9 cellular contexts compared by ENCODE assay signal in genomic region chr3:184259878-184260570, GRCh38. TPM values are rescaled to one million over a fixed set of nuclear protein-coding genes. Genes with fewer than 3 reads are reported as not detected.
A peak's percentile ranks its signal among the peaks of the same experiment; 100 is the strongest.
DNase-seq lines count a peak whose midpoint lies in the region; ATAC-seq and TF ChIP-seq lines count a peak whose summit lies in the region.
"Had no signal": no experiment of that assay in that cellular context is flagged by ENCODE, and none has a peak within 500 bp of the region (broad histone marks: within the 10 kb centered on the region; RNA-seq: fewer than 3 reads in every experiment).

No MANE protein-coding gene starts in this region.

- DNase-seq in Calu3 (peak; percentile 66), KBM-7 (peak; percentile 21), epithelial cell of proximal tubule (ENCODE audit: low read depth) (no peak), naive B cell (peak; percentile 35), middle frontal gyrus (ENCODE audit: extremely low spot score, low spot score) (no peak), NAMALWA (ENCODE audit: low spot score) (no peak)
- DNase-seq in activated CD4-positive, alpha-beta T cell treated with anti-CD3 and anti-CD28 coated beads, Interleukin-2, amount 50 U/mL, for 1 hour = peak; percentile 29

- intact Hi-C loops in Calu3 (cut with micrococcal nuclease; ENCODE audit: unreplicated experiment) = no loop called here

- no peaks in the 10 kb centered on the region for H3K9me3 Mint-ChIP-seq in Calu3 (ENCODE audit: low read depth, unreplicated experiment)
- H3K9me3 Mint-ChIP-seq in naive B cell = peaks cover 0 to 3% (median 0%) of the 10 kb centered on the region in 7 donors

- peak overlapping the region; percentile 66 for H3K4me3 Mint-ChIP-seq in Calu3 (ENCODE audit: low read depth, unreplicated experiment)
- H3K4me3 Mint-ChIP-seq in naive B cell = peak overlapping the region; percentile 69 to 90 (median 82)

- peak overlapping the region; percentile 58 for H3K4me3 ChIP-seq in epithelial cell of proximal tubule (ENCODE audit: low read depth, low read length)

- no TSS peak for BruUV-seq in Calu3 (replicated peaks; lab: Mats Ljungman, UMichigan)

- H3K4me1 Mint-ChIP-seq in Calu3 (ENCODE audit: low read depth, unreplicated experiment) = peaks cover 24% of the 10 kb centered on the region
- H3K4me1 Mint-ChIP-seq in naive B cell = peaks cover 22 to 28% (median 24%) of the 10 kb centered on the region in 3 donors

- ATAC-seq in naive B cell (ENCODE audit: low read depth in 2 of 2) = peak; percentile 62 to 65
- ATAC-seq in GM19463 (IDR thresholded peaks at IDR 0.05; ENCODE audit: unreplicated experiment) = no peak

- peaks cover 34% of the 10 kb centered on the region for H3K36me3 Mint-ChIP-seq in Calu3 (ENCODE audit: insufficient read depth, unreplicated experiment)
- peaks cover 0 to 13% of the 10 kb centered on the region in 2 donors for H3K36me3 Mint-ChIP-seq in naive B cell

- CTCF ChIA-PET in Calu3 (lab: Charles Lee) = no interaction called here

- TF ChIP-seq CTCF in Calu3 (IDR thresholded peaks at IDR 0.05; ENCODE audit: unreplicated experiment) (no peak), epithelial cell of proximal tubule (conservative IDR thresholded peaks at IDR 0.05; ENCODE audit: low read depth, low read length) (no peak)

- in situ Hi-C loops in KBM-7 (cut with MboI; ENCODE audit: low pct_unique_long_range_greater_than_20kb, low sequenced_read_pairs) = no loop called here

- H3K27ac Mint-ChIP-seq in Calu3 (ENCODE audit: unreplicated experiment) (peak overlapping the region; percentile 62), naive B cell (no peak overlapping the region)

- peaks cover 67% of the 10 kb centered on the region for H3K27me3 Mint-ChIP-seq in Calu3 (ENCODE audit: unreplicated experiment)
- peaks cover 36 to 52% (median 43%) of the 10 kb centered on the region in 3 donors for H3K27me3 Mint-ChIP-seq in naive B cell

RNA-seq across cellular contexts. Expression of gene CAMK2N2, which starts 1.3 kb away (rescaled TPM):
- 3.3 and 3.6 TPM in 2 replicates for total RNA-seq in Calu3 (2022)
- total RNA-seq in epithelial cell of proximal tubule = 0.22 and 0.35 TPM in 2 replicates
- not detected for polyA plus RNA-seq in naive B cell (ENCODE audit: low read depth in 6 of 6)
- total RNA-seq: NCI-H460 had no signal

RNA-seq across cellular contexts. Expression of gene EEF1AKMT4, which starts 10.6 kb away (rescaled TPM):
- total RNA-seq in Calu3 (2022) = 11.2 and 11.6 TPM in 2 replicates
- 6.2 and 6.6 TPM in 2 replicates for total RNA-seq in epithelial cell of proximal tubule
- polyA plus RNA-seq in naive B cell (ENCODE audit: low read depth in 6 of 6) = 1 to 10 TPM; 2.1 to 4.3 (median 2.4) TPM

RNA-seq across cellular contexts. Expression of gene ALG3, which starts 11.3 kb away (rescaled TPM):
- 131 and 140 TPM in 2 replicates for total RNA-seq in Calu3 (2022)
- total RNA-seq in epithelial cell of proximal tubule = 59.7 and 78.1 TPM in 2 replicates
- polyA plus RNA-seq in naive B cell (ENCODE audit: low read depth in 6 of 6) = 10 to 100 TPM; 33.9 to 57.3 (median 39.1) TPM

RNA-seq across cellular contexts. Expression of gene ECE2, which starts 15.8 kb away (rescaled TPM):
- not detected in 2 replicates for total RNA-seq in Calu3 (2022)
- total RNA-seq in epithelial cell of proximal tubule = not detected in 2 replicates
- polyA plus RNA-seq in naive B cell (ENCODE audit: low read depth in 6 of 6) = not detected
- total RNA-seq: NCI-H460 had no signal

RNA-seq across cellular contexts. Expression of gene VWA5B2, which starts 30.6 kb away (rescaled TPM):
- 0.54 and 0.90 TPM in 2 replicates for total RNA-seq in Calu3 (2022)
- total RNA-seq in epithelial cell of proximal tubule = not detected in 2 replicates
- polyA plus RNA-seq in naive B cell (ENCODE audit: low read depth in 6 of 6) = not detected

Comparison
In these comparisons a context has a peak if more than half of its experiments do, and no peak if none do; other contexts are left out.
1. DNase-seq: peak in Calu3 (single experiment), KBM-7 (single experiment), activated CD4-positive, alpha-beta T cell treated with anti-CD3 and anti-CD28 coated beads, Interleukin-2, amount 50 U/mL, for 1 hour (single experiment) and naive B cell (single experiment); none in epithelial cell of proximal tubule (single experiment), middle frontal gyrus (single experiment) and NAMALWA (single experiment).